14 cellular contexts compared by ENCODE assay signal in the genomic region with DNA sequence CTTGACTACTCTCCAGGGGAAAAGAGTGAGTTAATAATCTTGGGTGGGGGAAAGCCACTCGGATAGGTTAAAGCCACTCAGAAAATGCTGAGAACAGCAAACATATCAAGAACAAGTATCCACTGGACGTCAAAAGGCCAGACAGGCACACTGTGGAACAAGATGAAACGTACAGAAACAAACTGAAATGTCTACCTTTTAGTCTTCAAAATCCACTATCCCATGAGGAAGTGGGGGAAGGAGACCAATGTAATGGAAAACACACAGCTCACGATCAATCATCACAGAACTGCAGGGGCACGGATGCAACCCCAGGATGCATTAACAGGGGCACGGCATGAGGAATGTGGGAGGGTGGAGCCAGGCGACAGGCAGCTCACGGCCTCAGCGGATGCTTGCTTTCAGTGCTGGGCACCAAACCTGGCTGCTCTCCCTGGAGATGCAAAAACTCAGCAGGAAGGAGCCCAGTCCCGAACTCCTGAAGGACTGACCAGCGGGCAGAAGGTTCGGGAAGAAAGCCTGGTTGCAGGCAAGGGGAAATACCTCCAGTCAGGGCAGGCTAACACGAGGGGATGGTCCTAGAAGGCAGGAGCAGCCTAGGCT.
A peak's percentile ranks its signal among the peaks of the same experiment; 100 is the strongest.
DNase-seq lines count a peak whose midpoint lies in the region; TF ChIP-seq lines count a peak whose summit lies in the region.
"Had no signal": no experiment of that assay in that cellular context is flagged by ENCODE, and none has a peak within 500 bp of the region (broad histone marks: within the 10 kb centered on the region; RNA-seq: fewer than 3 reads in every experiment).

No MANE protein-coding gene starts in this region.

- H3K4me3 ChIP-seq in H7 (ENCODE audit: insufficient read depth, low read depth, low read length) (no peak overlapping the region), endodermal cell (ENCODE audit: low read length) (no peak overlapping the region), dorsolateral prefrontal cortex (no peak overlapping the region)
- H3K4me3 ChIP-seq: HAP-1 had no signal

- no peaks in the 10 kb centered on the region for H3K4me1 ChIP-seq in endodermal cell (ENCODE audit: control insufficient read depth, insufficient read depth, low read length)
- H3K4me1 ChIP-seq: HAP-1 had no signal

- no peak for TF ChIP-seq CTCF in endodermal cell (conservative IDR thresholded peaks at IDR 0.05)
- no peak for TF ChIP-seq CTCF in mesothelial cell of epicardium (IDR thresholded peaks at IDR 0.05; ENCODE audit: unreplicated experiment)
- no peak for TF ChIP-seq CTCF in type B pancreatic cell (conservative IDR thresholded peaks at IDR 0.05)
- TF ChIP-seq CTCF in dorsolateral prefrontal cortex (IDR thresholded peaks at IDR 0.05 in 54 of 56, conservative IDR thresholded peaks at IDR 0.05 in 2 of 56; ENCODE audit: low read depth in 1 of 56, partially characterized antibody in 56 of 56) = no peak

- H3K36me3 ChIP-seq in H7 (replicated peaks; ENCODE audit: control insufficient read depth, insufficient read depth, low read length) (no peaks in the 10 kb centered on the region), endodermal cell (ENCODE audit: control insufficient read depth, insufficient read depth, low read length) (peaks cover 6% of the 10 kb centered on the region)
- H3K36me3 ChIP-seq: HAP-1 had no signal

- H3K27ac Mint-ChIP-seq in endodermal cell (no peak overlapping the region), mesothelial cell of epicardium (peak overlapping the region; percentile 51), type B pancreatic cell (peak overlapping the region; percentile 52)
- H3K27ac Mint-ChIP-seq: B cell had no signal

- H3K27me3 Mint-ChIP-seq in endodermal cell (ENCODE audit: insufficient read depth) (no peaks in the 10 kb centered on the region), mesothelial cell of epicardium (ENCODE audit: low read depth) (peaks cover 1% of the 10 kb centered on the region), type B pancreatic cell (peaks cover 8% of the 10 kb centered on the region)
- H3K27me3 Mint-ChIP-seq: B cell had no signal

- no peak overlapping the region for H3K4me3 Mint-ChIP-seq in endodermal cell
- no peak overlapping the region for H3K4me3 Mint-ChIP-seq in mesothelial cell of epicardium
- H3K4me3 Mint-ChIP-seq in type B pancreatic cell = no peak overlapping the region
- H3K4me3 Mint-ChIP-seq: B cell had no signal

- H3K27ac ChIP-seq in endodermal cell (ENCODE audit: low read depth, low read length) (no peak overlapping the region), dorsolateral prefrontal cortex (peak overlapping the region in 7 of 59 donors; percentile 1 to 74 (median 33)), caudate nucleus (ENCODE audit: low read depth, low read length) (no peak overlapping the region)
- H3K27ac ChIP-seq: KMS-11 had no signal

- no peak overlapping the region for H3K9ac ChIP-seq in endodermal cell (ENCODE audit: extremely low read depth, low read length, poor library complexity, severe bottlenecking)
- H3K9ac ChIP-seq: KMS-11 had no signal

- H3K9me3 Mint-ChIP-seq in endodermal cell (no peaks in the 10 kb centered on the region), mesothelial cell of epicardium (no peaks in the 10 kb centered on the region), type B pancreatic cell (no peaks in the 10 kb centered on the region)

- H3K9me3 ChIP-seq in endodermal cell (ENCODE audit: control insufficient read depth, low read length) = no peaks in the 10 kb centered on the region
- H3K9me3 ChIP-seq: HAP-1 had no signal

- H3K36me3 Mint-ChIP-seq in endodermal cell (ENCODE audit: low read depth) (no peaks in the 10 kb centered on the region), mesothelial cell of epicardium (peaks cover 9% of the 10 kb centered on the region), type B pancreatic cell (peaks cover 28% of the 10 kb centered on the region)

- intact Hi-C loops in dorsolateral prefrontal cortex (cut with DNase I) = loop anchor here in 1 of 2 donors (5.0 kb wide), 1 partner anchor 66 kb away; a partner anchor contains a TSS

- WGBS in endodermal cell (ENCODE audit: insufficient coverage in 1 of 2, insufficient read length in 1 of 2), 2 experiments = 63 to 80% methylated on average over 9 to 13 of the region's 13 CpGs

- H3K4me1 Mint-ChIP-seq in endodermal cell = peaks cover 15% of the 10 kb centered on the region
- H3K4me1 Mint-ChIP-seq in mesothelial cell of epicardium = peaks cover 14% of the 10 kb centered on the region
- H3K4me1 Mint-ChIP-seq in type B pancreatic cell (ENCODE audit: unreplicated experiment) = peaks cover 18% of the 10 kb centered on the region

- DNase-seq in H7 (peak; percentile 77), endodermal cell (peak; percentile 78), mesothelial cell of epicardium (ENCODE audit: low spot score in 2 of 2, unreplicated experiment in 2 of 2) (no peak), type B pancreatic cell (ENCODE audit: extremely low spot score, unreplicated experiment) (no peak), dorsolateral prefrontal cortex (no peak), caudate nucleus (lab: John Stamatoyannopoulos, UW) (no peak), SW 1271 (lab: John Stamatoyannopoulos, UW) (no peak)
- DNase-seq: NCI-H1092, NCI-H187, NCI-H446, NCI-H748 treated with DMSO at 0.1 percent for 48 hours had no signal

- H3K27me3 ChIP-seq in H7 (ENCODE audit: control insufficient read depth, insufficient read depth, low read length) = no peaks in the 10 kb centered on the region
- H3K27me3 ChIP-seq in endodermal cell (ENCODE audit: control insufficient read depth, insufficient read depth, low read length, poor library complexity, severe bottlenecking) = no peaks in the 10 kb centered on the region
- H3K27me3 ChIP-seq in dorsolateral prefrontal cortex = no peaks in the 10 kb centered on the region

Comparison
In these comparisons a context has a peak if more than half of its experiments do, and no peak if none do; other contexts are left out.
1. DNase-seq: peak in H7 (single experiment) and endodermal cell (single experiment); none in mesothelial cell of epicardium (0 of 2), type B pancreatic cell (single experiment), dorsolateral prefrontal cortex (0 of 10), caudate nucleus (0 of 61) and SW 1271 (0 of 2).